In the genomic region with DNA sequence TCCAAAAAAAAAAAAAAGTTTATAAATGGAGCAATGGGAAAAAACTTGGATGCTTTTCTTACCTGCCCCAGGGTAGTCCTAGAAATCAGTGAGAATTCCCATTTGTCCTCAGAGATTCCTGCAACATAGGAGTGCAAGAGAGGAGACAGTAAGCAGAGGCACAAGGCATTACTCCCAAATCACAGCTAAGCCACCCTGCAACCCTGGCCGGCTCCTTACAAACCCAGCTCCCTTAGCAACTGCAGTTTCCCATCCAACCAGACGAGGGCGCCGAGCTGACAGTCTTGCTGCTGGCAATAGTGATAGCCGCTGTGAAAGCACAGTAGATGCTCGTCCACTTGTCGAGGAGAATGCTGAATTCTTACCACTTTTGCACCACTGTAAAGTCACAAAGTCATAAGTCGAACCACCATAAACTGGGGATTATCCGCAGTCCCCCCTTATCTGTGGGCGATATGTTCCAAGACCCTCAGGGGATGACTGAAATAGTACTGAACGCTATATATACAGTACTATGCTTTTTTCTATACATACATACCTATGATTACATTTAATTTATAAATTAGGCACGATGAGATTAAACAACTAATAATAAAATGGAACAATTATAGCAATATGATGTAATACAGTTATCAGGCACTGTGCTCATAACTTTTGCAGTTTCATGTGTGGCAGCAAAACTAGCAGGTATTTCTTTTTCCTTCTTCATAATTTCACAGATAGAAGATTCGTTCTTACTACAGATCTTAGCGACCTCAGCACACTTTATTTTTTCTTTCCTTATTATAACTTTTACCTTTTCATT, we compare ENCODE assay signal across 8 cellular contexts. TPM values are rescaled to one million over a fixed set of nuclear protein-coding genes. Genes with fewer than 3 reads are reported as not detected.
DNase-seq lines count a peak whose midpoint lies in the region; ATAC-seq, FAIRE-seq and TF ChIP-seq lines count a peak whose summit lies in the region.

No MANE protein-coding gene starts in this region.

- intact Hi-C loops in heart right ventricle (cut with DNase I), result loop anchor here in 7 of 10 donors (1.0 to 10.0 kb wide), 5 partner anchors 93 to 253 kb away; partner anchors contain the start of gene FUCA1 (in 5 of the 7)

- peak; percentile 85 to 96 (median 92) for TF ChIP-seq CTCF in heart right ventricle (IDR thresholded peaks at IDR 0.05)

- ATAC-seq in heart right ventricle (peak; percentile 65 to 90 (median 82)), GM21381 (IDR thresholded peaks at IDR 0.05; ENCODE audit: unreplicated experiment) (no peak)

- H3K27me3 ChIP-seq in heart right ventricle, result no peaks in the 10 kb centered on the region

- peak; percentile 85 for FAIRE-seq in GM19239 (lab: Jason Lieb, UNC)

- no peak overlapping the region for H3K27ac ChIP-seq in heart right ventricle

- H3K4me3 ChIP-seq in heart right ventricle, result no peak overlapping the region

- H3K9me3 ChIP-seq in heart right ventricle, result no peaks in the 10 kb centered on the region

- in situ Hi-C loops in ACHN (cut with HindIII; ENCODE audit: low pct_ligation_motif_present, low pct_unique_long_range_greater_than_20kb, low sequenced_read_pairs), result no loop called here

- WGBS in heart right ventricle, 2 donors, result 12 to 14% methylated on average over 14 of the region's 14 CpGs

- H3K36me3 ChIP-seq in heart right ventricle, result peaks cover 0 to 36% (median 9%) of the 10 kb centered on the region in 9 donors

- H3K4me1 ChIP-seq in heart right ventricle, result peaks cover 0 to 54% (median 13%) of the 10 kb centered on the region in 9 donors

- peak; percentile 76 for DNase-seq in ACHN
- peak; percentile 49 for DNase-seq in GM19239 (ENCODE audit: insufficient read length, low spot score)
- DNase-seq in NCI-H1417 treated with DMSO at 0.1 percent for 48 hours (lab: John Stamatoyannopoulos, UW), result peak; percentile 16
- peak; percentile 77 for DNase-seq in T follicular helper cell (ENCODE audit: low read depth)
- peak; percentile 82 for DNase-seq in activated naive CD8-positive, alpha-beta T cell treated with anti-CD3 and anti-CD28 coated beads, Interleukin-2, amount 50 U/mL, for 16 hours (ENCODE audit: low read depth, low spot score)
- DNase-seq in heart right ventricle, result peak; percentile 86
- peak; percentile 81 for DNase-seq in retina

RNA-seq across cellular contexts. Expression of gene PITHD1, which starts 6.0 kb away (rescaled TPM):
- total RNA-seq in heart right ventricle, result 10 to 100 TPM; 37.6 to 52.8 (median 43.3) TPM
- 10 to 100 TPM; 25.3 to 71.7 TPM for polyA plus RNA-seq in heart right ventricle

RNA-seq across cellular contexts. Expression of gene LYPLA2, which starts 18.7 kb away (rescaled TPM):
- 10 to 100 TPM; 22.0 to 31.9 (median 27.0) TPM for total RNA-seq in heart right ventricle
- polyA plus RNA-seq in heart right ventricle, result 10 to 100 TPM; 25.8 to 54.5 TPM

RNA-seq across cellular contexts. Expression of gene GALE, which starts 28.3 kb away (rescaled TPM):
- total RNA-seq in heart right ventricle, result 10 to 100 TPM in 2 of 10 donors, 1 to 10 TPM in 8; 5.3 to 14.1 (median 7.9) TPM
- polyA plus RNA-seq in heart right ventricle, result 10 to 100 TPM; 14.9 to 22.2 TPM

RNA-seq across cellular contexts. Expression of gene ELOA, which starts 29.0 kb away (rescaled TPM):
- 10 to 100 TPM; 28.3 to 39.0 (median 34.3) TPM for total RNA-seq in heart right ventricle
- polyA plus RNA-seq in heart right ventricle, result 10 to 100 TPM; 11.2 to 14.9 TPM

RNA-seq across cellular contexts. Expression of gene HMGCL, which starts 53.0 kb away (rescaled TPM):
- 10 to 100 TPM; 27.8 to 44.3 (median 40.1) TPM for total RNA-seq in heart right ventricle
- 10 to 100 TPM; 25.7 to 26.9 TPM for polyA plus RNA-seq in heart right ventricle

Comparison
In these comparisons a context has a peak if more than half of its experiments do, and no peak if none do; other contexts are left out.
1. DNase-seq: peak in every context shown above with its lines; median percentile 86 in heart right ventricle; 82 in activated naive CD8-positive, alpha-beta T cell treated with anti-CD3 and anti-CD28 coated beads, Interleukin-2, amount 50 U/mL, for 16 hours; 81 in retina; 77 in T follicular helper cell; 76 in ACHN; 49 in GM19239; 16 in NCI-H1417 treated with DMSO at 0.1 percent for 48 hours.